12 cellular contexts compared by ENCODE assay signal in genomic region chr10:104318810-104319684, GRCh38. TPM values are rescaled to one million over a fixed set of nuclear protein-coding genes. Genes with fewer than 3 reads are reported as not detected.
DNase-seq lines count a peak whose midpoint lies in the region; ATAC-seq and TF ChIP-seq lines count a peak whose summit lies in the region.
"Had no signal": no experiment of that assay in that cellular context is flagged by ENCODE, and none has a peak within 500 bp of the region (broad histone marks: within the 10 kb centered on the region; RNA-seq: fewer than 3 reads in every experiment).

No MANE protein-coding gene starts in this region.

- H3K4me1 ChIP-seq in BLaER1 treated with 17β-estradiol and CSF1 and Interleukin-3, amounts not matched to agents 10 nM and 100 nM = peaks cover 72 to 75% (median 73%) of the 10 kb centered on the region in 10 experiments
- H3K4me1 ChIP-seq in RWPE2 (ENCODE audit: insufficient read depth, poor library complexity, severe bottlenecking) (peaks cover 61% of the 10 kb centered on the region), MM.1S (ENCODE audit: low read length) (peaks cover 7% of the 10 kb centered on the region; the same call in 1 of the 2 replicates)

- no peaks in the 10 kb centered on the region for H3F3A ChIP-seq in MM.1S (ENCODE audit: insufficient read depth, low read length)

- H3K9me2 ChIP-seq in MM.1S (replicated peaks; ENCODE audit: insufficient read depth, low read length) = no peaks in the 10 kb centered on the region

- H3K79me2 ChIP-seq in MM.1S (ENCODE audit: low read length) = peaks cover 59% of the 10 kb centered on the region

- peaks cover 28 to 75% (median 50%) of the 10 kb centered on the region in 11 experiments for H3K36me3 ChIP-seq in BLaER1 treated with 17β-estradiol and CSF1 and Interleukin-3, amounts not matched to agents 10 nM and 100 nM
- H3K36me3 ChIP-seq in RWPE2 (ENCODE audit: low read depth) (peaks cover 26% of the 10 kb centered on the region), MM.1S (replicated peaks; ENCODE audit: insufficient read depth, low read length) (no peaks in the 10 kb centered on the region)

- H3K9me3 ChIP-seq in BLaER1 treated with 17β-estradiol and CSF1 and Interleukin-3, amounts not matched to agents 10 nM and 100 nM (replicated peaks in 1 of 11) = no peaks in the 10 kb centered on the region
- no peaks in the 10 kb centered on the region for H3K9me3 ChIP-seq in RWPE2 (ENCODE audit: severe bottlenecking)
- no peaks in the 10 kb centered on the region for H3K9me3 ChIP-seq in MM.1S (replicated peaks; ENCODE audit: insufficient read depth, low read length)

- H3K4me2 ChIP-seq in BLaER1 treated with 17β-estradiol and CSF1 and Interleukin-3, amounts not matched to agents 10 nM and 100 nM = peak overlapping the region; percentile 94 to 99 (median 97)
- H3K4me2 ChIP-seq in MM.1S (ENCODE audit: low read depth, low read length) = no peak overlapping the region

- peaks cover 78 to 100% (median 85%) of the 10 kb centered on the region in 11 experiments for H4K20me1 ChIP-seq in BLaER1 treated with 17β-estradiol and CSF1 and Interleukin-3, amounts not matched to agents 10 nM and 100 nM
- no peaks in the 10 kb centered on the region; the same call in 1 of the 2 replicates for H4K20me1 ChIP-seq in MM.1S (ENCODE audit: insufficient read depth, low read length)

- H3K27ac ChIP-seq in BLaER1 treated with 17β-estradiol and CSF1 and Interleukin-3, amounts not matched to agents 10 nM and 100 nM = peak overlapping the region in 8 of 11 experiments; percentile 4 to 90 (median 28); a peak in 12 of 22 replicates
- H3K27ac ChIP-seq in RWPE2 (ENCODE audit: poor library complexity, severe bottlenecking) = peak overlapping the region; percentile 99
- H3K27ac ChIP-seq in MM.1S (ENCODE audit: low read length) = no peak overlapping the region

- no peak for TF ChIP-seq CTCF in RWPE2 (IDR thresholded peaks at IDR 0.05; ENCODE audit: poor library complexity, severe bottlenecking)
- TF ChIP-seq CTCF in fibroblast of mammary gland (conservative IDR thresholded peaks at IDR 0.05; ENCODE audit: control insufficient read depth, insufficient read depth, low read depth, low read length) = no peak
- TF ChIP-seq CTCF in omental fat pad (IDR thresholded peaks at IDR 0.05) = no peak
- no peak for TF ChIP-seq CTCF in MM.1S (IDR thresholded peaks at IDR 0.05; ENCODE audit: low read length)

- DNase-seq in RWPE2 (ENCODE audit: low spot score) (peak; percentile 18), fibroblast of mammary gland (ENCODE audit: low read depth) (peak; percentile 90), omental fat pad (ENCODE audit: low spot score) (no peak), MM.1S (no peak), A172 (ENCODE audit: low spot score) (no peak)
- DNase-seq: NCI-H1417; NK-92 treated with Interleukin-12 subunit alpha and Interleukin-12 subunit beta, amount 100 ng/mL, for 24 hours; T1000 had no signal

- peak overlapping the region in 5 of 11 experiments; percentile 19 to 44 (median 31); a peak in 8 of 22 replicates for H3K9ac ChIP-seq in BLaER1 treated with 17β-estradiol and CSF1 and Interleukin-3, amounts not matched to agents 10 nM and 100 nM
- no peak overlapping the region for H3K9ac ChIP-seq in MM.1S (ENCODE audit: low read length)

- no peak overlapping the region; a peak in 1 of 20 replicates for H3K4me3 ChIP-seq in BLaER1 treated with 17β-estradiol and CSF1 and Interleukin-3, amounts not matched to agents 10 nM and 100 nM
- no peak overlapping the region for H3K4me3 ChIP-seq in RWPE2 (ENCODE audit: severe bottlenecking)
- H3K4me3 ChIP-seq in fibroblast of mammary gland (ENCODE audit: control insufficient read depth, low read depth, low read length) = no peak overlapping the region
- H3K4me3 ChIP-seq in MM.1S (ENCODE audit: low read length) = no peak overlapping the region

- no peak overlapping the region for H2AFZ ChIP-seq in MM.1S (ENCODE audit: low read length)

- ATAC-seq in RWPE2 (ENCODE audit: low read depth) = peak; percentile 51
- peak; percentile 76 for ATAC-seq in omental fat pad (ENCODE audit: low FRiP score)
- no peak for ATAC-seq in HG03565 (IDR thresholded peaks at IDR 0.05; ENCODE audit: unreplicated experiment)
- no peak for ATAC-seq in GM21786 (IDR thresholded peaks at IDR 0.05; ENCODE audit: unreplicated experiment)

- no peaks in the 10 kb centered on the region for H3K27me3 ChIP-seq in BLaER1 treated with 17β-estradiol and CSF1 and Interleukin-3, amounts not matched to agents 10 nM and 100 nM
- H3K27me3 ChIP-seq in RWPE2 (ENCODE audit: insufficient read depth, poor library complexity, severe bottlenecking) (no peaks in the 10 kb centered on the region), MM.1S (replicated peaks; ENCODE audit: insufficient read depth, low read length) (no peaks in the 10 kb centered on the region)

RNA-seq across cellular contexts. Expression of gene ITPRIP, which starts 19.2 kb away (rescaled TPM):
- total RNA-seq in omental fat pad = 10 to 100 TPM; 23.4 to 66.2 (median 49.9) TPM
- 4.8 and 6.2 TPM in 2 replicates for total RNA-seq in A172 (2014; rRNA removed; shearing (Covaris generic))

RNA-seq across cellular contexts. Expression of gene CFAP58, which starts 34.6 kb away (rescaled TPM):
- total RNA-seq in omental fat pad = under 1 TPM; 0.19 to 0.95 (median 0.33) TPM
- total RNA-seq in A172 (2014; rRNA removed; shearing (Covaris generic)) = 0.74 and 0.83 TPM in 2 replicates

RNA-seq across cellular contexts. Expression of gene GSTO2, which starts 50.1 kb away (rescaled TPM):
- 1 to 10 TPM in 1 of 4 donors, under 1 TPM in 3; 0.12 to 1.4 (median 0.54) TPM for total RNA-seq in omental fat pad
- total RNA-seq in A172 (2014; rRNA removed; shearing (Covaris generic)) = 0.38 and 5.2 TPM in 2 replicates
- total RNA-seq: H4 had no signal

Comparison
In these comparisons a context has a peak if more than half of its experiments do, and no peak if none do; other contexts are left out.
1. ATAC-seq: peak in RWPE2 (single experiment) and omental fat pad (single experiment); none in HG03565 (single experiment) and GM21786 (single experiment).
2. DNase-seq: peak in RWPE2 (single experiment) and fibroblast of mammary gland (single experiment); none in omental fat pad (single experiment), MM.1S (single experiment) and A172 (single experiment).